ENCODE assay signal across 10 cellular contexts in genomic region chr17:27545562-27546229, GRCh38.
DNase-seq lines count a peak whose midpoint lies in the region; ATAC-seq and TF ChIP-seq lines count a peak whose summit lies in the region.
"Had no signal": no experiment of that assay in that cellular context is flagged by ENCODE, and none has a peak within 500 bp of the region (broad histone marks: within the 10 kb centered on the region; RNA-seq: fewer than 3 reads in every experiment).

No MANE protein-coding gene starts in this region.

- WGBS in H9 (ENCODE audit: extremely low coverage, insufficient read length, low lambda C conversion rate): no CpG with 5 or more reads among the region's 8 CpGs
- WGBS in hepatocyte (ENCODE audit: low lambda C conversion rate, missing lambda C conversion rate): 67% methylated on average over 8 of the region's 8 CpGs

- peaks cover 0 to 5% (median 0%) of the 10 kb centered on the region in 11 experiments; a peak in 2 of 22 replicates for H3K36me3 ChIP-seq in BLaER1 treated with 17β-estradiol and CSF1 and Interleukin-3, amounts not matched to agents 10 nM and 100 nM
- H3K36me3 ChIP-seq in hepatocyte (replicated peaks; ENCODE audit: insufficient read depth, low read depth) (peaks cover under 1% of the 10 kb centered on the region), gastrocnemius medialis (no peaks in the 10 kb centered on the region), WERI-Rb-1 (peaks cover 2% of the 10 kb centered on the region)

- H3K9me3 ChIP-seq in BLaER1 treated with 17β-estradiol and CSF1 and Interleukin-3, amounts not matched to agents 10 nM and 100 nM (replicated peaks in 1 of 11): no peaks in the 10 kb centered on the region
- H3K9me3 ChIP-seq in H9 (ENCODE audit: control insufficient read depth, low read depth, low read length) (no peaks in the 10 kb centered on the region), hepatocyte (ENCODE audit: low read depth) (no peaks in the 10 kb centered on the region), gastrocnemius medialis (no peaks in the 10 kb centered on the region), WERI-Rb-1 (ENCODE audit: severe bottlenecking) (no peaks in the 10 kb centered on the region)

- DNase-seq in H9: no peak
- peak; percentile 85 to 87 for DNase-seq in SHP77 (lab: John Stamatoyannopoulos, UW)
- no peak for DNase-seq in hepatocyte (ENCODE audit: low spot score)
- no peak for DNase-seq in gastrocnemius medialis
- no peak for DNase-seq in stimulated activated CD4-positive, alpha-beta T cell treated with anti-CD3 and anti-CD28 coated beads, Interleukin-1b, Interleukin-23, amount 100 ng/mL, for 48 hours
- DNase-seq in WERI-Rb-1: no peak
- DNase-seq in inferior parietal cortex (ENCODE audit: extremely low spot score): no peak
- DNase-seq: NCI-H446 had no signal

- H3K23ac ChIP-seq in H9 (ENCODE audit: insufficient read length, low read depth, low read length): no peak overlapping the region

- peak overlapping the region; percentile 68 to 95 (median 88) for H3K4me2 ChIP-seq in BLaER1 treated with 17β-estradiol and CSF1 and Interleukin-3, amounts not matched to agents 10 nM and 100 nM
- H3K4me2 ChIP-seq in H9 (ENCODE audit: insufficient read depth, insufficient read length, low read length) (no peak overlapping the region), hepatocyte (no peak overlapping the region)

- intact Hi-C loops in gastrocnemius medialis (cut with DNase I; ENCODE audit: low total_unique reads): no loop called here

- no peak for ATAC-seq in gastrocnemius medialis

- no peak overlapping the region for H3T11ph ChIP-seq in H9 (ENCODE audit: low read length)

- peaks cover 44 to 57% (median 50%) of the 10 kb centered on the region in 10 experiments for H3K4me1 ChIP-seq in BLaER1 treated with 17β-estradiol and CSF1 and Interleukin-3, amounts not matched to agents 10 nM and 100 nM
- H3K4me1 ChIP-seq in H9 (ENCODE audit: insufficient read depth, low read length) (no peaks in the 10 kb centered on the region; the same call in 1 of the 2 replicates), hepatocyte (ENCODE audit: insufficient read depth) (peaks cover 49% of the 10 kb centered on the region), gastrocnemius medialis (no peaks in the 10 kb centered on the region)

- H3K79me2 ChIP-seq in H9 (ENCODE audit: insufficient read depth, low read length): peaks cover 4% of the 10 kb centered on the region; the same call in 1 of the 2 replicates
- peaks cover 100% of the 10 kb centered on the region for H3K79me2 ChIP-seq in hepatocyte

- H4K5ac ChIP-seq in H9 (ENCODE audit: insufficient read length, low read depth, low read length): no peak overlapping the region

- no peak overlapping the region for H2BK15ac ChIP-seq in H9 (ENCODE audit: low read depth, low read length)

- no peaks in the 10 kb centered on the region for H3K23me2 ChIP-seq in H9 (ENCODE audit: insufficient read length, low read depth, low read length, poor library complexity, severe bottlenecking)

- H3K27ac Mint-ChIP-seq in H9: peak overlapping the region; percentile 30 to 64 (median 57); a peak in 5 of 7 replicates

- peaks cover 44 to 89% (median 68%) of the 10 kb centered on the region in 11 experiments; a peak in 21 of 22 replicates for H4K20me1 ChIP-seq in BLaER1 treated with 17β-estradiol and CSF1 and Interleukin-3, amounts not matched to agents 10 nM and 100 nM
- H4K20me1 ChIP-seq in H9 (ENCODE audit: control insufficient read depth, insufficient read depth, insufficient read length) (no peaks in the 10 kb centered on the region), hepatocyte (ENCODE audit: insufficient read depth, poor library complexity, severe bottlenecking) (no peaks in the 10 kb centered on the region)

- no peak overlapping the region for H4K8ac ChIP-seq in H9 (replicated peaks; ENCODE audit: insufficient read length, low read depth, low read length)

- peak overlapping the region; percentile 63; the same call in 1 of the 2 replicates for H3K14ac ChIP-seq in H9 (ENCODE audit: insufficient read depth, low read length)

- H3K4ac ChIP-seq in H9 (ENCODE audit: low read depth, low read length): no peak overlapping the region

- TF ChIP-seq POLR2A in gastrocnemius medialis (IDR thresholded peaks at IDR 0.05): no peak

- TF ChIP-seq CTCF in H9 (conservative IDR thresholded peaks at IDR 0.05) (no peak), hepatocyte (IDR thresholded peaks at IDR 0.05; ENCODE audit: poor library complexity) (no peak), gastrocnemius medialis (IDR thresholded peaks at IDR 0.05 in 4 of 5, conservative IDR thresholded peaks at IDR 0.05 in 1 of 5) (no peak), WERI-Rb-1 (IDR thresholded peaks at IDR 0.05; ENCODE audit: low read depth, low read length) (no peak)

- no peak overlapping the region for H2BK20ac ChIP-seq in H9 (ENCODE audit: low read depth, low read length, poor library complexity, severe bottlenecking)

- H2AFZ ChIP-seq in H9 (ENCODE audit: low read length): no peak overlapping the region
- no peak overlapping the region for H2AFZ ChIP-seq in hepatocyte

- H3K9me3 Mint-ChIP-seq in H9: no peaks in the 10 kb centered on the region

- H3K36me3 Mint-ChIP-seq in H9 (ENCODE audit: insufficient read depth in 1 of 3, low read depth in 3 of 3): no peaks in the 10 kb centered on the region

- no peak overlapping the region for H2BK5ac ChIP-seq in H9 (ENCODE audit: insufficient read length, low read length)

- peaks cover 0 to 11% (median 0%) of the 10 kb centered on the region in 11 experiments; a peak in 7 of 22 replicates for H3K27me3 ChIP-seq in BLaER1 treated with 17β-estradiol and CSF1 and Interleukin-3, amounts not matched to agents 10 nM and 100 nM
- H3K27me3 ChIP-seq in H9 (ENCODE audit: insufficient read depth, low read length): no peaks in the 10 kb centered on the region
- H3K27me3 ChIP-seq in hepatocyte: no peaks in the 10 kb centered on the region
- H3K27me3 ChIP-seq in gastrocnemius medialis: no peaks in the 10 kb centered on the region
- H3K27me3 ChIP-seq in WERI-Rb-1 (ENCODE audit: insufficient read depth, low read depth, severe bottlenecking): no peaks in the 10 kb centered on the region

- H3K4me3 Mint-ChIP-seq in H9: no peak overlapping the region

- H3K56ac ChIP-seq in H9 (ENCODE audit: insufficient read length, low read depth, low read length): no peak overlapping the region

- no peaks in the 10 kb centered on the region for H3K9me2 ChIP-seq in hepatocyte (replicated peaks; ENCODE audit: insufficient read depth)

- H3K27me3 Mint-ChIP-seq in H9 (ENCODE audit: low read depth): no peaks in the 10 kb centered on the region

- H3K27ac ChIP-seq in BLaER1 treated with 17β-estradiol and CSF1 and Interleukin-3, amounts not matched to agents 10 nM and 100 nM: peak overlapping the region in 1 of 11 experiments; percentile 1; a peak in 1 of 22 replicates
- no peak overlapping the region for H3K27ac ChIP-seq in H9 (ENCODE audit: insufficient read length, low read depth, low read length)
- H3K27ac ChIP-seq in hepatocyte: peak overlapping the region; percentile 42
- no peak overlapping the region for H3K27ac ChIP-seq in gastrocnemius medialis
- H3K27ac ChIP-seq in WERI-Rb-1: no peak overlapping the region
- H3K27ac ChIP-seq: VCaP had no signal

- peaks cover 18 to 22% of the 10 kb centered on the region in 2 experiments for H3K4me1 Mint-ChIP-seq in H9

- peak overlapping the region in 6 of 11 experiments; percentile 0 to 32 (median 6); a peak in 4 of 22 replicates for H3K9ac ChIP-seq in BLaER1 treated with 17β-estradiol and CSF1 and Interleukin-3, amounts not matched to agents 10 nM and 100 nM
- no peak overlapping the region for H3K9ac ChIP-seq in H9 (ENCODE audit: extremely low read depth, insufficient read length, low read length)

- no peak overlapping the region for H2BK12ac ChIP-seq in H9 (ENCODE audit: insufficient read length, low read depth, low read length)

- peak overlapping the region; percentile 59 for H3K18ac ChIP-seq in H9 (ENCODE audit: insufficient read length, low read depth, low read length)

- no peak overlapping the region for H2AK5ac ChIP-seq in H9 (ENCODE audit: insufficient read length, low read length)

- H3K79me1 ChIP-seq in H9 (ENCODE audit: insufficient read depth, low read depth, low read length, poor library complexity, severe bottlenecking): no peaks in the 10 kb centered on the region

- no peak overlapping the region for H2BK120ac ChIP-seq in H9 (ENCODE audit: low read depth, low read length, poor library complexity, severe bottlenecking)

- in situ Hi-C loops in gastrocnemius medialis (cut with MboI; ENCODE audit: low sequenced_read_pairs in 4 of 4): loop anchor here in 1 of 4 donors (5.0 kb wide), 1 partner anchor 52 kb away; no protein-coding TSS in a partner anchor

- no peak overlapping the region; a peak in 1 of 20 replicates for H3K4me3 ChIP-seq in BLaER1 treated with 17β-estradiol and CSF1 and Interleukin-3, amounts not matched to agents 10 nM and 100 nM
- no peak overlapping the region for H3K4me3 ChIP-seq in hepatocyte
- no peak overlapping the region for H3K4me3 ChIP-seq in gastrocnemius medialis
- no peak overlapping the region for H3K4me3 ChIP-seq in WERI-Rb-1 (ENCODE audit: low read depth, low read length)

- H4K91ac ChIP-seq in H9 (ENCODE audit: insufficient read length, low read depth, low read length): no peak overlapping the region

Comparison
In these comparisons a context has a peak if more than half of its experiments do, and no peak if none do; other contexts are left out.
1. H3K4me2 ChIP-seq: peak in BLaER1 treated with 17β-estradiol and CSF1 and Interleukin-3, amounts not matched to agents 10 nM and 100 nM (11 of 11); none in H9 (single experiment) and hepatocyte (single experiment).
2. DNase-seq: peak in SHP77 (2 of 2); none in H9 (single experiment), hepatocyte (single experiment), gastrocnemius medialis (0 of 2), stimulated activated CD4-positive, alpha-beta T cell treated with anti-CD3 and anti-CD28 coated beads, Interleukin-1b, Interleukin-23, amount 100 ng/mL, for 48 hours (single experiment), WERI-Rb-1 (single experiment) and inferior parietal cortex (single experiment).